In genomic region chr17:28317099-28317964, GRCh38 we compare ENCODE assay signal across 1 cellular context.
TF ChIP-seq lines count a peak whose summit lies in the region.

No MANE protein-coding gene starts in this region.

TF ChIP-seq in HCT116, 20 proteins besides CTCF, POLR2A, EP300 and RAD21:
- TF ChIP-seq ZNF274 (IDR thresholded peaks at IDR 0.05; ENCODE audit: low read depth, low read length) (no peak), POLR2AphosphoS5 (IDR thresholded peaks at IDR 0.05; ENCODE audit: low read depth, low read length) (no peak), ZFX (IDR thresholded peaks at IDR 0.05) (no peak), EZH2 (IDR thresholded peaks at IDR 0.05) (no peak), MAX (IDR thresholded peaks at IDR 0.05) (no peak), REST (IDR thresholded peaks at IDR 0.05; ENCODE audit: low read depth) (no peak), CBX3 (IDR thresholded peaks at IDR 0.05; ENCODE audit: low read depth) (no peak), SIN3A (IDR thresholded peaks at IDR 0.05; ENCODE audit: low read depth) (no peak)
